In the genomic region with DNA sequence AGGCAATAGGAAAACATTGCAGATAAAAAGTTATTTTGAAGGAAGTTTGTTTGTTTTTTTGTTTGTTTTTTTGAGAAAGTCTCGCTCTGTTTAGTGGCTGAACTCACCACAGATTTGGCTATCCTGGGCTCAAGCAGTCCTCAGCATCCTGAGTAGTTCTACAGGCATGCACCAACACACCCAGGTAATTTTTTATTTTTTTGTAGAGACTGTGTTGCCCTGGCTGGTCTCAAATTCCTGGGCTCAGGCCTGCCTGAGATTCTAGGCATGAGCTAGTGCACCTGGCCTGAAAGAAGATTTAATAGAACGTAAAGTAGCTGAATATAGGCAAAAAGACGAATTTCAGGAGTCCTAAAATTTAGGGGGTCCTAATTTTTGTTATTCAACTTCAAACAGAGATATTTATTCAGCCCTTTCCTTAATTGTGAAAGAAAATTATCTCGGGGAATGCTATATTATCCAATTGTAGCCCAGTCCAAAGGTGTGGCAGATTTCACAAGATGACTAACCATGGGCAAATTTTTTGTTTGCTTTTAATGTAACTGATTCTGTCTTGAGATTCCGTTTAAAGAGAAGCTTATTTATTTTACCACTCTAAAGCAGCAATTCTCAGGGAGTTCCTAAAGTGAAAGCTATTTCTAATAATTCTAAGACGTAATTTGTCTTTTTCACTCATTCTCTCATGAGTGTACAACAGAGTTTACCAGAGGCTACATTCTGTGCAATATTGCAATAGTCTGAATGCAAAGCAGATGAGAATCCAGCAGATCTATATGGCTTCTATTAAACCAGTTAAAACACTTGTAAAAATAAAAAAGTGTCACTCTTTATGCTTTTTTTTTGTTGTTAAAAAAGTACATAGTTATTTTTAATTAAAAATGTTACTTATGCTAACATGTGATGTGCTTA, we compare ENCODE assay signal across 1 cellular context.
TF ChIP-seq lines count a peak whose summit lies in the region.

No MANE protein-coding gene starts in this region.

TF ChIP-seq in liver, 16 proteins besides CTCF, POLR2A, EP300 and RAD21 (continued from another document):
- TF ChIP-seq, protein P1, sequence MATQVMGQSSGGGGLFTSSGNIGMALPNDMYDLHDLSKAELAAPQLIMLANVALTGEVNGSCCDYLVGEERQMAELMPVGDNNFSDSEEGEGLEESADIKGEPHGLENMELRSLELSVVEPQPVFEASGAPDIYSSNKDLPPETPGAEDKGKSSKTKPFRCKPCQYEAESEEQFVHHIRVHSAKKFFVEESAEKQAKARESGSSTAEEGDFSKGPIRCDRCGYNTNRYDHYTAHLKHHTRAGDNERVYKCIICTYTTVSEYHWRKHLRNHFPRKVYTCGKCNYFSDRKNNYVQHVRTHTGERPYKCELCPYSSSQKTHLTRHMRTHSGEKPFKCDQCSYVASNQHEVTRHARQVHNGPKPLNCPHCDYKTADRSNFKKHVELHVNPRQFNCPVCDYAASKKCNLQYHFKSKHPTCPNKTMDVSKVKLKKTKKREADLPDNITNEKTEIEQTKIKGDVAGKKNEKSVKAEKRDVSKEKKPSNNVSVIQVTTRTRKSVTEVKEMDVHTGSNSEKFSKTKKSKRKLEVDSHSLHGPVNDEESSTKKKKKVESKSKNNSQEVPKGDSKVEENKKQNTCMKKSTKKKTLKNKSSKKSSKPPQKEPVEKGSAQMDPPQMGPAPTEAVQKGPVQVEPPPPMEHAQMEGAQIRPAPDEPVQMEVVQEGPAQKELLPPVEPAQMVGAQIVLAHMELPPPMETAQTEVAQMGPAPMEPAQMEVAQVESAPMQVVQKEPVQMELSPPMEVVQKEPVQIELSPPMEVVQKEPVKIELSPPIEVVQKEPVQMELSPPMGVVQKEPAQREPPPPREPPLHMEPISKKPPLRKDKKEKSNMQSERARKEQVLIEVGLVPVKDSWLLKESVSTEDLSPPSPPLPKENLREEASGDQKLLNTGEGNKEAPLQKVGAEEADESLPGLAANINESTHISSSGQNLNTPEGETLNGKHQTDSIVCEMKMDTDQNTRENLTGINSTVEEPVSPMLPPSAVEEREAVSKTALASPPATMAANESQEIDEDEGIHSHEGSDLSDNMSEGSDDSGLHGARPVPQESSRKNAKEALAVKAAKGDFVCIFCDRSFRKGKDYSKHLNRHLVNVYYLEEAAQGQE (IDR thresholded peaks at IDR 0.05), result no peak
- TF ChIP-seq HNF4G (IDR thresholded peaks at IDR 0.05) (peak; percentile 24), GABPA (IDR thresholded peaks at IDR 0.05 in 1 of 2, conservative IDR thresholded peaks at IDR 0.05 in 1 of 2) (no peak), TAF1 (conservative IDR thresholded peaks at IDR 0.05) (no peak)
- TF ChIP-seq, protein P2, sequence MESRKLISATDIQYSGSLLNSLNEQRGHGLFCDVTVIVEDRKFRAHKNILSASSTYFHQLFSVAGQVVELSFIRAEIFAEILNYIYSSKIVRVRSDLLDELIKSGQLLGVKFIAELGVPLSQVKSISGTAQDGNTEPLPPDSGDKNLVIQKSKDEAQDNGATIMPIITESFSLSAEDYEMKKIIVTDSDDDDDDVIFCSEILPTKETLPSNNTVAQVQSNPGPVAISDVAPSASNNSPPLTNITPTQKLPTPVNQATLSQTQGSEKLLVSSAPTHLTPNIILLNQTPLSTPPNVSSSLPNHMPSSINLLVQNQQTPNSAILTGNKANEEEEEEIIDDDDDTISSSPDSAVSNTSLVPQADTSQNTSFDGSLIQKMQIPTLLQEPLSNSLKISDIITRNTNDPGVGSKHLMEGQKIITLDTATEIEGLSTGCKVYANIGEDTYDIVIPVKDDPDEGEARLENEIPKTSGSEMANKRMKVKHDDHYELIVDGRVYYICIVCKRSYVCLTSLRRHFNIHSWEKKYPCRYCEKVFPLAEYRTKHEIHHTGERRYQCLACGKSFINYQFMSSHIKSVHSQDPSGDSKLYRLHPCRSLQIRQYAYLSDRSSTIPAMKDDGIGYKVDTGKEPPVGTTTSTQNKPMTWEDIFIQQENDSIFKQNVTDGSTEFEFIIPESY (IDR thresholded peaks at IDR 0.05), result no peak
